ENCODE assay signal across 1 cellular context in the genomic region with DNA sequence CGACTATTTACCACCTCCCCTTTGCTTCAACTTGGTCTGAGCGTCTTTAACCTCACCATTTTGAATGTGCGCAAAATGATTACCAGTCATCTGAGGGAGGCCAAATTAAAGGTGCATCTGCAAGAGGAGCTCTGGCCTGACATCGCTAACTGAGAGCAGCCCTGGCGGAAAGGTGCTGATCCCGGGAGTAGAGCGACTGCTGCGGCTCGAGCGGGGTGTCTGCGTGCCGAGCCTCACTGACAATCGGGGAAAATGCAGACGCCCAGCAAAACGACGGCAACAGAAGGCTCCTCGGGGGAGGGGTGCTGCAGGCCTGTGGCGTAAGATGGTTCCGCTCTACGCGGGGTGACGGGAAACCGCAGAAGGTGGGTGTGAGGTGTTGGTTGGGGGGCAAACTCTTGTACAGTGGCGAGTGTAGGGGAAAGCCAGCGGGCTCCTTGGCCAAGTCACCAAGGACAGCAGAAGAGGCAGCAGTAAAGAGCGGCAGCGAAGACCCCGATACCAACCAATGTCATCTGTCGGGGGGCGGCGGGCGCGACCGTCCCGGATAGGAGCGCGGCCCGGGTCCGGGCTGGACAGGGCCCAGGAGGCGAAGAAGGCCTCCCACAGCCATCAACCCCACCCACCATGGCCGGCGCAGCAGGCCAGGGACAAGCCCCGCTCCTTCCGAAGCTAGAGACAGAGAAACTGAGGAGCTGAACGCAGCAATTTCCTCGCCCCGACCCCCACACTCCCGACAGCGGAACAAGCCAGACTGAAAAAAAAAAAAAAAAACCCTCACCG.
TF ChIP-seq lines count a peak whose summit lies in the region.

No MANE protein-coding gene starts in this region.

TF ChIP-seq in HepG2, 621 proteins besides CTCF, POLR2A, EP300 and RAD21 (continued from another document and continues in another):
- TF ChIP-seq, protein P1, sequence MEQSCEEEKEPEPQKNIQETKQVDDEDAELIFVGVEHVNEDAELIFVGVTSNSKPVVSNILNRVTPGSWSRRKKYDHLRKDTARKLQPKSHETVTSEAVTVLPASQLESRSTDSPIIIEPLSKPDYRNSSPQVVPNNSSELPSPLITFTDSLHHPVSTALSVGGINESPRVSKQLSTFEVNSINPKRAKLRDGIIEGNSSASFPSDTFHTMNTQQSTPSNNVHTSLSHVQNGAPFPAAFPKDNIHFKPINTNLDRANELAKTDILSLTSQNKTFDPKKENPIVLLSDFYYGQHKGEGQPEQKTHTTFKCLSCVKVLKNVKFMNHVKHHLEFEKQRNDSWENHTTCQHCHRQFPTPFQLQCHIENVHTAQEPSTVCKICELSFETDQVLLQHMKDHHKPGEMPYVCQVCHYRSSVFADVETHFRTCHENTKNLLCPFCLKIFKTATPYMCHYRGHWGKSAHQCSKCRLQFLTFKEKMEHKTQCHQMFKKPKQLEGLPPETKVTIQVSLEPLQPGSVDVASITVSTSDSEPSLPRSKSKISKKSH (CRISPR knock-in tag; IDR thresholded peaks at IDR 0.05; ENCODE audit: borderline replicate concordance) = peak; percentile 25; the same call in 1 of the 2 replicates
- no peak for TF ChIP-seq ZNF557 (CRISPR knock-in tag; IDR thresholded peaks at IDR 0.05)
- TF ChIP-seq, protein P2, sequence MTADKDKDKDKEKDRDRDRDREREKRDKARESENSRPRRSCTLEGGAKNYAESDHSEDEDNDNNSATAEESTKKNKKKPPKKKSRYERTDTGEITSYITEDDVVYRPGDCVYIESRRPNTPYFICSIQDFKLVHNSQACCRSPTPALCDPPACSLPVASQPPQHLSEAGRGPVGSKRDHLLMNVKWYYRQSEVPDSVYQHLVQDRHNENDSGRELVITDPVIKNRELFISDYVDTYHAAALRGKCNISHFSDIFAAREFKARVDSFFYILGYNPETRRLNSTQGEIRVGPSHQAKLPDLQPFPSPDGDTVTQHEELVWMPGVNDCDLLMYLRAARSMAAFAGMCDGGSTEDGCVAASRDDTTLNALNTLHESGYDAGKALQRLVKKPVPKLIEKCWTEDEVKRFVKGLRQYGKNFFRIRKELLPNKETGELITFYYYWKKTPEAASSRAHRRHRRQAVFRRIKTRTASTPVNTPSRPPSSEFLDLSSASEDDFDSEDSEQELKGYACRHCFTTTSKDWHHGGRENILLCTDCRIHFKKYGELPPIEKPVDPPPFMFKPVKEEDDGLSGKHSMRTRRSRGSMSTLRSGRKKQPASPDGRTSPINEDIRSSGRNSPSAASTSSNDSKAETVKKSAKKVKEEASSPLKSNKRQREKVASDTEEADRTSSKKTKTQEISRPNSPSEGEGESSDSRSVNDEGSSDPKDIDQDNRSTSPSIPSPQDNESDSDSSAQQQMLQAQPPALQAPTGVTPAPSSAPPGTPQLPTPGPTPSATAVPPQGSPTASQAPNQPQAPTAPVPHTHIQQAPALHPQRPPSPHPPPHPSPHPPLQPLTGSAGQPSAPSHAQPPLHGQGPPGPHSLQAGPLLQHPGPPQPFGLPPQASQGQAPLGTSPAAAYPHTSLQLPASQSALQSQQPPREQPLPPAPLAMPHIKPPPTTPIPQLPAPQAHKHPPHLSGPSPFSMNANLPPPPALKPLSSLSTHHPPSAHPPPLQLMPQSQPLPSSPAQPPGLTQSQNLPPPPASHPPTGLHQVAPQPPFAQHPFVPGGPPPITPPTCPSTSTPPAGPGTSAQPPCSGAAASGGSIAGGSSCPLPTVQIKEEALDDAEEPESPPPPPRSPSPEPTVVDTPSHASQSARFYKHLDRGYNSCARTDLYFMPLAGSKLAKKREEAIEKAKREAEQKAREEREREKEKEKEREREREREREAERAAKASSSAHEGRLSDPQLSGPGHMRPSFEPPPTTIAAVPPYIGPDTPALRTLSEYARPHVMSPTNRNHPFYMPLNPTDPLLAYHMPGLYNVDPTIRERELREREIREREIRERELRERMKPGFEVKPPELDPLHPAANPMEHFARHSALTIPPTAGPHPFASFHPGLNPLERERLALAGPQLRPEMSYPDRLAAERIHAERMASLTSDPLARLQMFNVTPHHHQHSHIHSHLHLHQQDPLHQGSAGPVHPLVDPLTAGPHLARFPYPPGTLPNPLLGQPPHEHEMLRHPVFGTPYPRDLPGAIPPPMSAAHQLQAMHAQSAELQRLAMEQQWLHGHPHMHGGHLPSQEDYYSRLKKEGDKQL (CRISPR knock-in tag; IDR thresholded peaks at IDR 0.05; ENCODE audit: low read depth) = no peak
- TF ChIP-seq ZNF788 (CRISPR knock-in tag; IDR thresholded peaks at IDR 0.05; ENCODE audit: borderline replicate concordance) = no peak
- TF ChIP-seq YEATS2 (CRISPR knock-in tag; IDR thresholded peaks at IDR 0.05; ENCODE audit: borderline replicate concordance) = no peak
- TF ChIP-seq, protein P3, sequence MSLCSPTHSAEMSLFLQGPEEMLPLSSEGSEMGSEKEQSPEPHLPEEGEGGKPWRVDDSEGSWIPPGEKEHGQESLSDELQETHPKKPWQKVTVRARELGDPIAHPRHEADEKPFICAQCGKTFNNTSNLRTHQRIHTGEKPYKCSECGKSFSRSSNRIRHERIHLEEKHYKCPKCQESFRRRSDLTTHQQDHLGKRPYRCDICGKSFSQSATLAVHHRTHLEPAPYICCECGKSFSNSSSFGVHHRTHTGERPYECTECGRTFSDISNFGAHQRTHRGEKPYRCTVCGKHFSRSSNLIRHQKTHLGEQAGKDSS (CRISPR knock-in tag; IDR thresholded peaks at IDR 0.05; ENCODE audit: borderline replicate concordance, low read depth) = no peak
- TF ChIP-seq ZEB1 (IDR thresholded peaks at IDR 0.05; ENCODE audit: insufficient replicate concordance, low read depth) = no peak
- peak; percentile 88; the same call in 1 of the 2 replicates for TF ChIP-seq ZNF615 (CRISPR knock-in tag; IDR thresholded peaks at IDR 0.05; ENCODE audit: borderline replicate concordance)
- no peak for TF ChIP-seq ZKSCAN1 (IDR thresholded peaks at IDR 0.05; ENCODE audit: low read length)
- no peak for TF ChIP-seq ZNF780A (CRISPR knock-in tag; IDR thresholded peaks at IDR 0.05)
- TF ChIP-seq, protein P4, sequence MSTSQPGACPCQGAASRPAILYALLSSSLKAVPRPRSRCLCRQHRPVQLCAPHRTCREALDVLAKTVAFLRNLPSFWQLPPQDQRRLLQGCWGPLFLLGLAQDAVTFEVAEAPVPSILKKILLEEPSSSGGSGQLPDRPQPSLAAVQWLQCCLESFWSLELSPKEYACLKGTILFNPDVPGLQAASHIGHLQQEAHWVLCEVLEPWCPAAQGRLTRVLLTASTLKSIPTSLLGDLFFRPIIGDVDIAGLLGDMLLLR (CRISPR knock-in tag; IDR thresholded peaks at IDR 0.05) = no peak
- no peak for TF ChIP-seq ZBTB1 (CRISPR knock-in tag; IDR thresholded peaks at IDR 0.05; ENCODE audit: borderline replicate concordance)
- no peak for TF ChIP-seq FLYWCH1 (CRISPR knock-in tag; IDR thresholded peaks at IDR 0.05)
- no peak for TF ChIP-seq NR1H2 (CRISPR knock-in tag; IDR thresholded peaks at IDR 0.05; ENCODE audit: borderline replicate concordance, low read depth)
- peak; percentile 73 for TF ChIP-seq SAP130 (CRISPR knock-in tag; IDR thresholded peaks at IDR 0.05; ENCODE audit: low read depth)
- 0 out of 2 replicates have a peak, but pooled peaks have one; percentile 75 for TF ChIP-seq ZNF292 (CRISPR knock-in tag; IDR thresholded peaks at IDR 0.05; ENCODE audit: borderline replicate concordance, low read depth)
- TF ChIP-seq MEF2D (CRISPR knock-in tag; IDR thresholded peaks at IDR 0.05) = no peak
- TF ChIP-seq MAZ (IDR thresholded peaks at IDR 0.05; ENCODE audit: borderline replicate concordance, low read depth, low read length) = no peak
- no peak for TF ChIP-seq MAZ (CRISPR knock-in tag; IDR thresholded peaks at IDR 0.05; ENCODE audit: low read depth)
- TF ChIP-seq ZNF841 (CRISPR knock-in tag; IDR thresholded peaks at IDR 0.05; ENCODE audit: borderline replicate concordance) = 0 out of 2 replicates have a peak, but pooled peaks have one; percentile 38
- TF ChIP-seq, protein P5, sequence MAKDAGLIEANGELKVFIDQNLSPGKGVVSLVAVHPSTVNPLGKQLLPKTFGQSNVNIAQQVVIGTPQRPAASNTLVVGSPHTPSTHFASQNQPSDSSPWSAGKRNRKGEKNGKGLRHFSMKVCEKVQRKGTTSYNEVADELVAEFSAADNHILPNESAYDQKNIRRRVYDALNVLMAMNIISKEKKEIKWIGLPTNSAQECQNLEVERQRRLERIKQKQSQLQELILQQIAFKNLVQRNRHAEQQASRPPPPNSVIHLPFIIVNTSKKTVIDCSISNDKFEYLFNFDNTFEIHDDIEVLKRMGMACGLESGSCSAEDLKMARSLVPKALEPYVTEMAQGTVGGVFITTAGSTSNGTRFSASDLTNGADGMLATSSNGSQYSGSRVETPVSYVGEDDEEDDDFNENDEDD (CRISPR knock-in tag; IDR thresholded peaks at IDR 0.05; ENCODE audit: borderline replicate concordance) = 0 out of 2 replicates have a peak, but pooled peaks have one; percentile 19
- TF ChIP-seq, protein P6, sequence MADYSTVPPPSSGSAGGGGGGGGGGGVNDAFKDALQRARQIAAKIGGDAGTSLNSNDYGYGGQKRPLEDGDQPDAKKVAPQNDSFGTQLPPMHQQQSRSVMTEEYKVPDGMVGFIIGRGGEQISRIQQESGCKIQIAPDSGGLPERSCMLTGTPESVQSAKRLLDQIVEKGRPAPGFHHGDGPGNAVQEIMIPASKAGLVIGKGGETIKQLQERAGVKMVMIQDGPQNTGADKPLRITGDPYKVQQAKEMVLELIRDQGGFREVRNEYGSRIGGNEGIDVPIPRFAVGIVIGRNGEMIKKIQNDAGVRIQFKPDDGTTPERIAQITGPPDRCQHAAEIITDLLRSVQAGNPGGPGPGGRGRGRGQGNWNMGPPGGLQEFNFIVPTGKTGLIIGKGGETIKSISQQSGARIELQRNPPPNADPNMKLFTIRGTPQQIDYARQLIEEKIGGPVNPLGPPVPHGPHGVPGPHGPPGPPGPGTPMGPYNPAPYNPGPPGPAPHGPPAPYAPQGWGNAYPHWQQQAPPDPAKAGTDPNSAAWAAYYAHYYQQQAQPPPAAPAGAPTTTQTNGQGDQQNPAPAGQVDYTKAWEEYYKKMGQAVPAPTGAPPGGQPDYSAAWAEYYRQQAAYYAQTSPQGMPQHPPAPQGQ (CRISPR knock-in tag; IDR thresholded peaks at IDR 0.05; ENCODE audit: borderline replicate concordance) = no peak
- TF ChIP-seq SSRP1 (CRISPR knock-in tag; IDR thresholded peaks at IDR 0.05) = no peak
- TF ChIP-seq ZNF75D (CRISPR knock-in tag; IDR thresholded peaks at IDR 0.05; ENCODE audit: borderline replicate concordance) = 0 out of 2 replicates have a peak, but pooled peaks have one; percentile 27
- TF ChIP-seq ZNF776 (CRISPR knock-in tag; IDR thresholded peaks at IDR 0.05) = 0 out of 2 replicates have a peak, but pooled peaks have one; percentile 23
- no peak for TF ChIP-seq ZNF670 (CRISPR knock-in tag; IDR thresholded peaks at IDR 0.05; ENCODE audit: borderline replicate concordance)
- TF ChIP-seq, protein P7, sequence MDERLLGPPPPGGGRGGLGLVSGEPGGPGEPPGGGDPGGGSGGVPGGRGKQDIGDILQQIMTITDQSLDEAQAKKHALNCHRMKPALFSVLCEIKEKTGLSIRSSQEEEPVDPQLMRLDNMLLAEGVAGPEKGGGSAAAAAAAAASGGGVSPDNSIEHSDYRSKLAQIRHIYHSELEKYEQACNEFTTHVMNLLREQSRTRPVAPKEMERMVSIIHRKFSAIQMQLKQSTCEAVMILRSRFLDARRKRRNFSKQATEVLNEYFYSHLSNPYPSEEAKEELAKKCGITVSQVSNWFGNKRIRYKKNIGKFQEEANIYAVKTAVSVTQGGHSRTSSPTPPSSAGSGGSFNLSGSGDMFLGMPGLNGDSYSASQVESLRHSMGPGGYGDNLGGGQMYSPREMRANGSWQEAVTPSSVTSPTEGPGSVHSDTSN (CRISPR knock-in tag; IDR thresholded peaks at IDR 0.05) = no peak
- TF ChIP-seq ZNF749 (CRISPR knock-in tag; IDR thresholded peaks at IDR 0.05; ENCODE audit: borderline replicate concordance) = 0 out of 2 replicates have a peak, but pooled peaks have one; percentile 22
- no peak for TF ChIP-seq ZNF251 (CRISPR knock-in tag; IDR thresholded peaks at IDR 0.05)
- no peak for TF ChIP-seq CENPX (CRISPR knock-in tag; IDR thresholded peaks at IDR 0.05)
- no peak for TF ChIP-seq SIX1 (CRISPR knock-in tag; IDR thresholded peaks at IDR 0.05; ENCODE audit: borderline replicate concordance)
- no peak for TF ChIP-seq PTBP1 (IDR thresholded peaks at IDR 0.05; ENCODE audit: low read depth, low read length, poor library complexity, severe bottlenecking)
- no peak for TF ChIP-seq FOXJ3 (CRISPR knock-in tag; IDR thresholded peaks at IDR 0.05; ENCODE audit: borderline replicate concordance)
- TF ChIP-seq ZBTB8A (CRISPR knock-in tag; IDR thresholded peaks at IDR 0.05; ENCODE audit: borderline replicate concordance, low read depth) = no peak
- TF ChIP-seq ZNF550 (CRISPR knock-in tag; IDR thresholded peaks at IDR 0.05; ENCODE audit: borderline replicate concordance) = no peak
- no peak for TF ChIP-seq MTF1 (CRISPR knock-in tag; IDR thresholded peaks at IDR 0.05)
- TF ChIP-seq ETV5 (CRISPR knock-in tag; IDR thresholded peaks at IDR 0.05; ENCODE audit: borderline replicate concordance) = peak; percentile 18; the same call in 1 of the 2 replicates
- TF ChIP-seq JUN (CRISPR knock-in tag; IDR thresholded peaks at IDR 0.05) = no peak
- TF ChIP-seq ZFAT (CRISPR knock-in tag; conservative IDR thresholded peaks at IDR 0.05) = no peak
- TF ChIP-seq, protein P8, sequence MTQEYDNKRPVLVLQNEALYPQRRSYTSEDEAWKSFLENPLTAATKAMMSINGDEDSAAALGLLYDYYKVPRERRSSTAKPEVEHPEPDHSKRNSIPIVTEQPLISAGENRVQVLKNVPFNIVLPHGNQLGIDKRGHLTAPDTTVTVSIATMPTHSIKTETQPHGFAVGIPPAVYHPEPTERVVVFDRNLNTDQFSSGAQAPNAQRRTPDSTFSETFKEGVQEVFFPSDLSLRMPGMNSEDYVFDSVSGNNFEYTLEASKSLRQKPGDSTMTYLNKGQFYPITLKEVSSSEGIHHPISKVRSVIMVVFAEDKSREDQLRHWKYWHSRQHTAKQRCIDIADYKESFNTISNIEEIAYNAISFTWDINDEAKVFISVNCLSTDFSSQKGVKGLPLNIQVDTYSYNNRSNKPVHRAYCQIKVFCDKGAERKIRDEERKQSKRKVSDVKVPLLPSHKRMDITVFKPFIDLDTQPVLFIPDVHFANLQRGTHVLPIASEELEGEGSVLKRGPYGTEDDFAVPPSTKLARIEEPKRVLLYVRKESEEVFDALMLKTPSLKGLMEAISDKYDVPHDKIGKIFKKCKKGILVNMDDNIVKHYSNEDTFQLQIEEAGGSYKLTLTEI (CRISPR knock-in tag; conservative IDR thresholded peaks at IDR 0.05) = no peak
- TF ChIP-seq, protein P9, sequence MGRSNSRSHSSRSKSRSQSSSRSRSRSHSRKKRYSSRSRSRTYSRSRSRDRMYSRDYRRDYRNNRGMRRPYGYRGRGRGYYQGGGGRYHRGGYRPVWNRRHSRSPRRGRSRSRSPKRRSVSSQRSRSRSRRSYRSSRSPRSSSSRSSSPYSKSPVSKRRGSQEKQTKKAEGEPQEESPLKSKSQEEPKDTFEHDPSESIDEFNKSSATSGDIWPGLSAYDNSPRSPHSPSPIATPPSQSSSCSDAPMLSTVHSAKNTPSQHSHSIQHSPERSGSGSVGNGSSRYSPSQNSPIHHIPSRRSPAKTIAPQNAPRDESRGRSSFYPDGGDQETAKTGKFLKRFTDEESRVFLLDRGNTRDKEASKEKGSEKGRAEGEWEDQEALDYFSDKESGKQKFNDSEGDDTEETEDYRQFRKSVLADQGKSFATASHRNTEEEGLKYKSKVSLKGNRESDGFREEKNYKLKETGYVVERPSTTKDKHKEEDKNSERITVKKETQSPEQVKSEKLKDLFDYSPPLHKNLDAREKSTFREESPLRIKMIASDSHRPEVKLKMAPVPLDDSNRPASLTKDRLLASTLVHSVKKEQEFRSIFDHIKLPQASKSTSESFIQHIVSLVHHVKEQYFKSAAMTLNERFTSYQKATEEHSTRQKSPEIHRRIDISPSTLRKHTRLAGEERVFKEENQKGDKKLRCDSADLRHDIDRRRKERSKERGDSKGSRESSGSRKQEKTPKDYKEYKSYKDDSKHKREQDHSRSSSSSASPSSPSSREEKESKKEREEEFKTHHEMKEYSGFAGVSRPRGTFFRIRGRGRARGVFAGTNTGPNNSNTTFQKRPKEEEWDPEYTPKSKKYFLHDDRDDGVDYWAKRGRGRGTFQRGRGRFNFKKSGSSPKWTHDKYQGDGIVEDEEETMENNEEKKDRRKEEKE (IDR thresholded peaks at IDR 0.05) = no peak
